27 cellular contexts compared by ENCODE assay signal in the genomic region with DNA sequence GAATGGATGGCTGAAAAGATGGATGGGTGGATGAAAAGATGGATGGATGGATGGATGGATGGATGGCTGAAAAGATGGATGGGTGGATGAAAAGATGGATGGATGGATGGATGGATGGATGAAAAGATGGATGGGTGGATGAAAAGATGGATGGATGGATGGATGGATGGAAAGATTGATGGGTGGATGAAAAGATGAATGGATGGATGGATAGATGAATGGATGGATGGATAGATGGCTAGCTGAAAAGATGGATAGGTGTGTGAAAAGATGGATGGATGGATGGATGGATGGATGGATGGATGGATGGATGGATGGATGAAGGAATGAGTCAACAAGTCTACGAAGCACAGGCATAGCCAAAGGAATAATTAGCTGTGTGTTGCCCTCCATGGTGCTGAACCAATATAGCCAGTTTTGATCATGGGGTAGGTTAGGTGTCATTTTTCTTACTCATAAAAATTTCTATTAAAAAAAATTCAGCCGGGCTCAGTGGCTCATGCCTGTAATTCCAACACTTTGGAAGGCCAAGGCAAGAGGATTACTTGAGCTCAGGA. TPM values are rescaled to one million over a fixed set of nuclear protein-coding genes. Genes with fewer than 3 reads are reported as not detected.
DNase-seq lines count a peak whose midpoint lies in the region; ATAC-seq, FAIRE-seq and TF ChIP-seq lines count a peak whose summit lies in the region.
"Had no signal": no experiment of that assay in that cellular context is flagged by ENCODE, and none has a peak within 500 bp of the region (broad histone marks: within the 10 kb centered on the region; RNA-seq: fewer than 3 reads in every experiment).

No MANE protein-coding gene starts in this region.

- H3K4me1 ChIP-seq in CD8-positive, alpha-beta memory T cell (ENCODE audit: insufficient read depth, low read length), result peaks cover 81% of the 10 kb centered on the region
- peaks cover 57 to 69% of the 10 kb centered on the region in 2 experiments for H3K4me1 ChIP-seq in neutrophil (ENCODE audit: control insufficient read depth in 1 of 2, insufficient read depth in 1 of 2, low read depth in 1 of 2, low read length in 1 of 2)
- H3K4me1 ChIP-seq in small intestine (ENCODE audit: control insufficient read depth in 2 of 2, insufficient read depth in 1 of 2, low read depth in 1 of 2, low read length in 1 of 2), result no peaks in the 10 kb centered on the region
- H3K4me1 ChIP-seq: HAP-1, pancreas had no signal

- H3K9me3 Mint-ChIP-seq in activated T-cell treated with anti-CD3 and anti-CD28 coated beads, Interleukin-2, amount 50 U/mL, for 24 hours, result no peaks in the 10 kb centered on the region
- H3K9me3 Mint-ChIP-seq in activated T-cell treated with anti-CD3 and anti-CD28 coated beads, Interleukin-2, amount 50 U/mL, for 72 hours, result peaks cover 2% of the 10 kb centered on the region in 2 donors
- H3K9me3 Mint-ChIP-seq in CD8-positive, alpha-beta memory T cell, result no peaks in the 10 kb centered on the region
- H3K9me3 Mint-ChIP-seq in activated T-helper 17 cell treated with anti-CD3 and anti-CD28 coated beads, Interleukin-2, amount 50 U/mL, for 72 hours, result no peaks in the 10 kb centered on the region
- H3K9me3 Mint-ChIP-seq: nephron, type B pancreatic cell had no signal

- ATAC-seq in activated T-cell treated with anti-CD3 and anti-CD28 coated beads, Interleukin-2, amount 50 U/mL, for 72 hours (replicated peaks in 1 of 2), result no peak
- no peak for ATAC-seq in activated T-helper 17 cell treated with anti-CD3 and anti-CD28 coated beads, Interleukin-2, amount 50 U/mL, for 72 hours (replicated peaks)
- ATAC-seq in GM21723 (IDR thresholded peaks at IDR 0.05; ENCODE audit: unreplicated experiment), result no peak
- ATAC-seq: esophagus mucosa, pancreas had no signal

- no peaks in the 10 kb centered on the region for H3K27me3 ChIP-seq in CD8-positive, alpha-beta memory T cell (ENCODE audit: insufficient read depth, low read length, poor library complexity, severe bottlenecking)
- no peaks in the 10 kb centered on the region for H3K27me3 ChIP-seq in neutrophil
- no peaks in the 10 kb centered on the region for H3K27me3 ChIP-seq in small intestine (ENCODE audit: control insufficient read depth in 2 of 2, insufficient read depth in 2 of 2, low read length in 2 of 2)
- H3K27me3 ChIP-seq: pancreas had no signal

- H3K27ac Mint-ChIP-seq in activated T-cell treated with anti-CD3 and anti-CD28 coated beads, Interleukin-2, amount 50 U/mL, for 24 hours, result peak overlapping the region; percentile 2
- no peak overlapping the region for H3K27ac Mint-ChIP-seq in activated T-cell treated with anti-CD3 and anti-CD28 coated beads, Interleukin-2, amount 50 U/mL, for 72 hours
- peak overlapping the region; percentile 49 to 97 (median 85) for H3K27ac Mint-ChIP-seq in CD8-positive, alpha-beta memory T cell
- peak overlapping the region; percentile 79 for H3K27ac Mint-ChIP-seq in activated T-helper 17 cell treated with anti-CD3 and anti-CD28 coated beads, Interleukin-2, amount 50 U/mL, for 72 hours
- H3K27ac Mint-ChIP-seq: nephron, type B pancreatic cell had no signal

- POLR2A ChIA-PET in CD8-positive, alpha-beta memory T cell (lab: Charles Lee), result interaction anchor here (0.6 to 1.6 kb wide), 4 partner anchors 10 to 16 kb away, joined by 3 to 4 read pairs (median 4); no protein-coding TSS in a partner anchor

- TF ChIP-seq CTCF in neutrophil (IDR thresholded peaks at IDR 0.05), result no peak

- CTCF ChIA-PET in CD8-positive, alpha-beta memory T cell (lab: Charles Lee), result interaction anchor here (1.1 to 3.4 kb wide), 4 partner anchors 9 to 66 kb away, joined by 3 to 18 read pairs (median 6); no protein-coding TSS in a partner anchor

- H3K36me3 ChIP-seq in CD8-positive, alpha-beta memory T cell (ENCODE audit: insufficient read depth, low read length), result peaks cover 50% of the 10 kb centered on the region
- H3K36me3 ChIP-seq in neutrophil, result peaks cover 78% of the 10 kb centered on the region
- peaks cover 5 to 13% of the 10 kb centered on the region in 2 donors for H3K36me3 ChIP-seq in small intestine (ENCODE audit: control insufficient read depth in 2 of 2, insufficient read depth in 2 of 2, low read length in 2 of 2)
- H3K36me3 ChIP-seq: HAP-1, pancreas had no signal

- DNase-seq in activated T-cell treated with anti-CD3 and anti-CD28 coated beads, Interleukin-2, amount 50 U/mL, for 24 hours, result no peak
- DNase-seq in activated T-cell treated with anti-CD3 and anti-CD28 coated beads, Interleukin-2, amount 50 U/mL, for 72 hours, result no peak
- no peak for DNase-seq in CD8-positive, alpha-beta memory T cell
- DNase-seq in NCI-H510A treated with DMSO at 0.1 percent for 48 hours (lab: John Stamatoyannopoulos, UW) (no peak), small intestine (no peak)
- DNase-seq: foreskin fibroblast; head of caudate nucleus; KG1; kidney; midbrain; MM.1S; NCI-H1417; NCI-H2081; NCI-H226; pancreas; stimulated activated CD4-positive, alpha-beta T cell treated with anti-CD3 and anti-CD28 coated beads, Interleukin-1b, Interleukin-23, amount 100 ng/mL, for 48 hours; T-helper 1 cell had no signal

- no peaks in the 10 kb centered on the region for H3K27me3 Mint-ChIP-seq in activated T-cell treated with anti-CD3 and anti-CD28 coated beads, Interleukin-2, amount 50 U/mL, for 24 hours
- H3K27me3 Mint-ChIP-seq in activated T-cell treated with anti-CD3 and anti-CD28 coated beads, Interleukin-2, amount 50 U/mL, for 72 hours (ENCODE audit: low read depth), result no peaks in the 10 kb centered on the region
- H3K27me3 Mint-ChIP-seq in CD8-positive, alpha-beta memory T cell, result peaks cover 0 to under 1% of the 10 kb centered on the region in 2 donors
- no peaks in the 10 kb centered on the region for H3K27me3 Mint-ChIP-seq in activated T-helper 17 cell treated with anti-CD3 and anti-CD28 coated beads, Interleukin-2, amount 50 U/mL, for 72 hours

- no peak overlapping the region for H3K27ac ChIP-seq in CD8-positive, alpha-beta memory T cell (ENCODE audit: low read depth, low read length)
- peak overlapping the region; percentile 39 for H3K27ac ChIP-seq in neutrophil
- no peak overlapping the region for H3K27ac ChIP-seq in small intestine (ENCODE audit: low read depth in 1 of 2, low read length in 1 of 2)
- H3K27ac ChIP-seq: coronary artery, pancreas had no signal

- H3K4me3 ChIP-seq in CD8-positive, alpha-beta memory T cell (ENCODE audit: low read length), result no peak overlapping the region
- H3K4me3 ChIP-seq in neutrophil (ENCODE audit: low read depth in 1 of 2, low read length in 1 of 2), result no peak overlapping the region
- no peak overlapping the region for H3K4me3 ChIP-seq in small intestine (ENCODE audit: low read depth in 1 of 2, low read length in 2 of 2)
- H3K4me3 ChIP-seq: coronary artery, HAP-1, pancreas, smooth muscle cell had no signal

- no peak for FAIRE-seq in small intestine (lab: Jason Lieb, UNC)
- FAIRE-seq: GM18507, kidney, pancreas had no signal

- peaks cover 98% of the 10 kb centered on the region for H3K36me3 Mint-ChIP-seq in activated T-cell treated with anti-CD3 and anti-CD28 coated beads, Interleukin-2, amount 50 U/mL, for 24 hours (ENCODE audit: low read depth)
- H3K36me3 Mint-ChIP-seq in activated T-cell treated with anti-CD3 and anti-CD28 coated beads, Interleukin-2, amount 50 U/mL, for 72 hours (ENCODE audit: insufficient read depth in 2 of 2), result peaks cover 23 to 45% of the 10 kb centered on the region in 2 donors
- H3K36me3 Mint-ChIP-seq in CD8-positive, alpha-beta memory T cell, result peaks cover 16 to 95% (median 21%) of the 10 kb centered on the region in 3 donors
- peaks cover 90% of the 10 kb centered on the region for H3K36me3 Mint-ChIP-seq in activated T-helper 17 cell treated with anti-CD3 and anti-CD28 coated beads, Interleukin-2, amount 50 U/mL, for 72 hours (ENCODE audit: low read depth)
- H3K36me3 Mint-ChIP-seq: type B pancreatic cell had no signal

- no peak overlapping the region for H3K4me3 Mint-ChIP-seq in activated T-cell treated with anti-CD3 and anti-CD28 coated beads, Interleukin-2, amount 50 U/mL, for 24 hours
- no peak overlapping the region for H3K4me3 Mint-ChIP-seq in activated T-cell treated with anti-CD3 and anti-CD28 coated beads, Interleukin-2, amount 50 U/mL, for 72 hours
- peak overlapping the region in 1 of 7 donors; percentile 45 for H3K4me3 Mint-ChIP-seq in CD8-positive, alpha-beta memory T cell
- no peak overlapping the region for H3K4me3 Mint-ChIP-seq in activated T-helper 17 cell treated with anti-CD3 and anti-CD28 coated beads, Interleukin-2, amount 50 U/mL, for 72 hours
- H3K4me3 Mint-ChIP-seq: nephron, type B pancreatic cell had no signal

- no peaks in the 10 kb centered on the region for H3K9me3 ChIP-seq in CD8-positive, alpha-beta memory T cell (ENCODE audit: low read length)
- H3K9me3 ChIP-seq in neutrophil (no peaks in the 10 kb centered on the region), small intestine (ENCODE audit: control insufficient read depth, low read depth) (no peaks in the 10 kb centered on the region)
- H3K9me3 ChIP-seq: HAP-1, pancreas had no signal

- WGBS in small intestine, 3 donors, result 93 to 98% (median 95%) methylated on average over 2 of the region's 2 CpGs

- H3K4me1 Mint-ChIP-seq in activated T-cell treated with anti-CD3 and anti-CD28 coated beads, Interleukin-2, amount 50 U/mL, for 24 hours (ENCODE audit: low read depth), result peaks cover 85% of the 10 kb centered on the region
- peaks cover 81% of the 10 kb centered on the region for H3K4me1 Mint-ChIP-seq in activated T-cell treated with anti-CD3 and anti-CD28 coated beads, Interleukin-2, amount 50 U/mL, for 72 hours (ENCODE audit: low read depth)
- peaks cover 80 to 94% (median 94%) of the 10 kb centered on the region in 3 donors for H3K4me1 Mint-ChIP-seq in CD8-positive, alpha-beta memory T cell
- peaks cover 26% of the 10 kb centered on the region for H3K4me1 Mint-ChIP-seq in activated T-helper 17 cell treated with anti-CD3 and anti-CD28 coated beads, Interleukin-2, amount 50 U/mL, for 72 hours
- H3K4me1 Mint-ChIP-seq: nephron had no signal

RNA-seq across cellular contexts. Expression of gene NLRC5, which starts 41.1 kb away (rescaled TPM):
- total RNA-seq in activated T-cell treated with anti-CD3 and anti-CD28 coated beads, Interleukin-2, amount 50 U/mL, for 72 hours, result 100 to 1,000 TPM; 239 to 256 TPM
- total RNA-seq in CD8-positive, alpha-beta memory T cell, result 100 to 1,000 TPM; 173 to 178 TPM
- polyA plus RNA-seq in CD8-positive, alpha-beta memory T cell, result 165 TPM
- total RNA-seq in activated T-helper 17 cell treated with anti-CD3 and anti-CD28 coated beads, Interleukin-2, amount 50 U/mL, for 72 hours, result 100 to 1,000 TPM; 182 to 219 TPM
- 10 to 100 TPM in 2 of 3 donors, 1 to 10 TPM in 1; 6.3 to 29.2 (median 25.4) TPM for polyA plus RNA-seq in small intestine
